ENCODE assay signal across 27 cellular contexts in genomic region chr3:46574263-46574662, GRCh38. TPM values are rescaled to one million over a fixed set of nuclear protein-coding genes. Genes with fewer than 3 reads are reported as not detected.
DNase-seq lines count a peak whose midpoint lies in the region; ATAC-seq and TF ChIP-seq lines count a peak whose summit lies in the region.
"Had no signal": no experiment of that assay in that cellular context is flagged by ENCODE, and none has a peak within 500 bp of the region (broad histone marks: within the 10 kb centered on the region; RNA-seq: fewer than 3 reads in every experiment).

No MANE protein-coding gene starts in this region.

- H3K27ac Mint-ChIP-seq in WTC11, result peak overlapping the region; percentile 100
- H3K27ac Mint-ChIP-seq: activated CD8-positive, alpha-beta memory T cell treated with anti-CD3 and anti-CD28 coated beads, Interleukin-2, amount 10 ng/mL, durations not matched to agents 7 days and 5 days; activated naive CD8-positive, alpha-beta T cell; activated T-helper 17 cell treated with anti-CD3 and anti-CD28 coated beads, Interleukin-2, amount 50 U/mL, for 72 hours; IgD-negative memory B cell; T-cell had no signal

- CTCF ChIA-PET in WTC11 (lab: Charles Lee), result interaction anchor here (0.9 to 6.1 kb wide), 8 partner anchors 9 to 86 kb away, joined by 3 to 55 read pairs (median 8); no protein-coding TSS in a partner anchor

- H3K36me3 Mint-ChIP-seq in WTC11, result peaks cover 32% of the 10 kb centered on the region
- H3K36me3 Mint-ChIP-seq: activated CD8-positive, alpha-beta memory T cell treated with anti-CD3 and anti-CD28 coated beads, Interleukin-2, amount 10 ng/mL, durations not matched to agents 7 days and 5 days; activated naive CD8-positive, alpha-beta T cell; IgD-negative memory B cell; T-cell had no signal

- no peaks in the 10 kb centered on the region; the same call in 1 of the 2 replicates for H3K27me3 Mint-ChIP-seq in WTC11 (ENCODE audit: low read depth)

- peaks cover 2% of the 10 kb centered on the region for H3K36me3 ChIP-seq in H7 (replicated peaks; ENCODE audit: control insufficient read depth, insufficient read depth, low read length)
- H3K36me3 ChIP-seq: gastrocnemius medialis, left ventricle myocardium inferior, stomach, upper lobe of left lung had no signal

- no peak overlapping the region for H3K4me3 ChIP-seq in H7 (ENCODE audit: insufficient read depth, low read depth, low read length)
- H3K4me3 ChIP-seq: gastrocnemius medialis, left ventricle myocardium inferior, stomach, upper lobe of left lung had no signal

- H3K9me3 Mint-ChIP-seq in WTC11, result peaks cover 13% of the 10 kb centered on the region
- H3K9me3 Mint-ChIP-seq: activated T-helper 17 cell treated with anti-CD3 and anti-CD28 coated beads, Interleukin-2, amount 50 U/mL, for 72 hours; T-cell had no signal

- DNase-seq in ELF-1 (ENCODE audit: low read depth, low spot score) (peak; percentile 80), H7 (peak; percentile 69), WTC11 (ENCODE audit: low spot score) (peak; percentile 71), left kidney (ENCODE audit: low read depth, low spot score) (peak; percentile 69), NOMO-1 treated with dmso at 0.1 percent for 144 hours (lab: John Stamatoyannopoulos, UW; ENCODE audit: unreplicated experiment) (no peak), NCI-H1930 (lab: John Stamatoyannopoulos, UW) (no peak), superior temporal gyrus (ENCODE audit: extremely low spot score) (no peak)
- DNase-seq: activated CD4-positive, alpha-beta T cell treated with anti-CD3 and anti-CD28 coated beads for 4 hours; activated CD8-positive, alpha-beta memory T cell treated with anti-CD3 and anti-CD28 coated beads, Interleukin-2, amount 10 ng/mL, durations not matched to agents 7 days and 5 days; cerebellar nuclear complex; DMS79 treated with DMSO at 0.1 percent for 48 hours; effector CD4-positive, alpha-beta T cell; gastrocnemius medialis; left ventricle myocardium inferior; NCI-H187; PC-3; SIG-M5; stimulated activated CD4-positive, alpha-beta T cell treated with anti-CD3 and anti-CD28 coated beads, Interleukin-4, amount 100 ng/mL, for 24 hours; stomach; T-cell; upper lobe of left lung had no signal

- peaks cover 48% of the 10 kb centered on the region for H3K4me1 Mint-ChIP-seq in WTC11
- H3K4me1 Mint-ChIP-seq: activated CD8-positive, alpha-beta memory T cell treated with anti-CD3 and anti-CD28 coated beads, Interleukin-2, amount 10 ng/mL, durations not matched to agents 7 days and 5 days; activated T-helper 17 cell treated with anti-CD3 and anti-CD28 coated beads, Interleukin-2, amount 50 U/mL, for 72 hours; IgD-negative memory B cell had no signal

- H3K4me3 Mint-ChIP-seq in WTC11, result peak overlapping the region; percentile 86
- H3K4me3 Mint-ChIP-seq: activated CD8-positive, alpha-beta memory T cell treated with anti-CD3 and anti-CD28 coated beads, Interleukin-2, amount 10 ng/mL, durations not matched to agents 7 days and 5 days; activated naive CD8-positive, alpha-beta T cell; activated T-helper 17 cell treated with anti-CD3 and anti-CD28 coated beads, Interleukin-2, amount 50 U/mL, for 72 hours; IgD-negative memory B cell; T-cell had no signal

- peak; percentile 66 for ATAC-seq in WTC11
- ATAC-seq: activated CD8-positive, alpha-beta memory T cell treated with anti-CD3 and anti-CD28 coated beads, Interleukin-2, amount 10 ng/mL, durations not matched to agents 7 days and 5 days; activated T-helper 17 cell treated with anti-CD3 and anti-CD28 coated beads, Interleukin-2, amount 50 U/mL, for 72 hours; esophagus mucosa; PC-3; T-cell had no signal

- POLR2A ChIA-PET in WTC11 (lab: Charles Lee), result interaction anchor here (1.0 to 5.3 kb wide), 10 partner anchors 9 to 86 kb away, joined by 3 to 41 read pairs (median 6); no protein-coding TSS in a partner anchor

- no peak for TF ChIP-seq CTCF in WTC11 (IDR thresholded peaks at IDR 0.05)

- no peaks in the 10 kb centered on the region for H3K27me3 ChIP-seq in H7 (ENCODE audit: control insufficient read depth, insufficient read depth, low read length)
- H3K27me3 ChIP-seq: gastrocnemius medialis had no signal

TF ChIP-seq in WTC11, 78 proteins besides CTCF, POLR2A, EP300 and RAD21 (continues in another document):
- TF ChIP-seq SMAD4 (CRISPR knock-in tag; IDR thresholded peaks at IDR 0.05) (no peak), TEAD4 (CRISPR knock-in tag; IDR thresholded peaks at IDR 0.05) (0 out of 2 replicates have a peak, but pooled peaks have one; percentile 60), KAT7 (CRISPR knock-in tag; IDR thresholded peaks at IDR 0.05; ENCODE audit: borderline replicate concordance) (no peak), NR2C2 (CRISPR knock-in tag; IDR thresholded peaks at IDR 0.05) (no peak), FOXP1 (CRISPR knock-in tag; IDR thresholded peaks at IDR 0.05; ENCODE audit: borderline replicate concordance) (no peak), TCF7 (CRISPR knock-in tag; IDR thresholded peaks at IDR 0.05; ENCODE audit: low read depth) (no peak), FOXP4 (CRISPR knock-in tag; IDR thresholded peaks at IDR 0.05) (peak; percentile 50; the same call in 1 of the 2 replicates), CREM (CRISPR knock-in tag; IDR thresholded peaks at IDR 0.05) (no peak), MLX (CRISPR knock-in tag; IDR thresholded peaks at IDR 0.05) (no peak), TEAD1 (CRISPR knock-in tag; IDR thresholded peaks at IDR 0.05) (peak; percentile 61; the same call in 1 of the 2 replicates), ZNF138 (CRISPR knock-in tag; conservative IDR thresholded peaks at IDR 0.05) (no peak)
- TF ChIP-seq, protein P1, sequence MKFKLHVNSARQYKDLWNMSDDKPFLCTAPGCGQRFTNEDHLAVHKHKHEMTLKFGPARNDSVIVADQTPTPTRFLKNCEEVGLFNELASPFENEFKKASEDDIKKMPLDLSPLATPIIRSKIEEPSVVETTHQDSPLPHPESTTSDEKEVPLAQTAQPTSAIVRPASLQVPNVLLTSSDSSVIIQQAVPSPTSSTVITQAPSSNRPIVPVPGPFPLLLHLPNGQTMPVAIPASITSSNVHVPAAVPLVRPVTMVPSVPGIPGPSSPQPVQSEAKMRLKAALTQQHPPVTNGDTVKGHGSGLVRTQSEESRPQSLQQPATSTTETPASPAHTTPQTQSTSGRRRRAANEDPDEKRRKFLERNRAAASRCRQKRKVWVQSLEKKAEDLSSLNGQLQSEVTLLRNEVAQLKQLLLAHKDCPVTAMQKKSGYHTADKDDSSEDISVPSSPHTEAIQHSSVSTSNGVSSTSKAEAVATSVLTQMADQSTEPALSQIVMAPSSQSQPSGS (CRISPR knock-in tag; IDR thresholded peaks at IDR 0.05; ENCODE audit: borderline replicate concordance, low read depth), result no peak
- TF ChIP-seq, protein P2, sequence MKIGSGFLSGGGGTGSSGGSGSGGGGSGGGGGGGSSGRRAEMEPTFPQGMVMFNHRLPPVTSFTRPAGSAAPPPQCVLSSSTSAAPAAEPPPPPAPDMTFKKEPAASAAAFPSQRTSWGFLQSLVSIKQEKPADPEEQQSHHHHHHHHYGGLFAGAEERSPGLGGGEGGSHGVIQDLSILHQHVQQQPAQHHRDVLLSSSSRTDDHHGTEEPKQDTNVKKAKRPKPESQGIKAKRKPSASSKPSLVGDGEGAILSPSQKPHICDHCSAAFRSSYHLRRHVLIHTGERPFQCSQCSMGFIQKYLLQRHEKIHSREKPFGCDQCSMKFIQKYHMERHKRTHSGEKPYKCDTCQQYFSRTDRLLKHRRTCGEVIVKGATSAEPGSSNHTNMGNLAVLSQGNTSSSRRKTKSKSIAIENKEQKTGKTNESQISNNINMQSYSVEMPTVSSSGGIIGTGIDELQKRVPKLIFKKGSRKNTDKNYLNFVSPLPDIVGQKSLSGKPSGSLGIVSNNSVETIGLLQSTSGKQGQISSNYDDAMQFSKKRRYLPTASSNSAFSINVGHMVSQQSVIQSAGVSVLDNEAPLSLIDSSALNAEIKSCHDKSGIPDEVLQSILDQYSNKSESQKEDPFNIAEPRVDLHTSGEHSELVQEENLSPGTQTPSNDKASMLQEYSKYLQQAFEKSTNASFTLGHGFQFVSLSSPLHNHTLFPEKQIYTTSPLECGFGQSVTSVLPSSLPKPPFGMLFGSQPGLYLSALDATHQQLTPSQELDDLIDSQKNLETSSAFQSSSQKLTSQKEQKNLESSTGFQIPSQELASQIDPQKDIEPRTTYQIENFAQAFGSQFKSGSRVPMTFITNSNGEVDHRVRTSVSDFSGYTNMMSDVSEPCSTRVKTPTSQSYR (CRISPR knock-in tag; IDR thresholded peaks at IDR 0.05), result 0 out of 2 replicates have a peak, but pooled peaks have one; percentile 20
- TF ChIP-seq, protein P3, sequence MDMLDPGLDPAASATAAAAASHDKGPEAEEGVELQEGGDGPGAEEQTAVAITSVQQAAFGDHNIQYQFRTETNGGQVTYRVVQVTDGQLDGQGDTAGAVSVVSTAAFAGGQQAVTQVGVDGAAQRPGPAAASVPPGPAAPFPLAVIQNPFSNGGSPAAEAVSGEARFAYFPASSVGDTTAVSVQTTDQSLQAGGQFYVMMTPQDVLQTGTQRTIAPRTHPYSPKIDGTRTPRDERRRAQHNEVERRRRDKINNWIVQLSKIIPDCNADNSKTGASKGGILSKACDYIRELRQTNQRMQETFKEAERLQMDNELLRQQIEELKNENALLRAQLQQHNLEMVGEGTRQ (CRISPR knock-in tag; IDR thresholded peaks at IDR 0.05), result no peak

RNA-seq across cellular contexts. Expression of gene LRRC2, which starts 8.2 kb away (rescaled TPM):
- total RNA-seq in H7 (2014; rRNA removed; shearing (Covaris generic)), result 3.3 and 3.9 TPM in 2 replicates
- 4.0 to 4.9 TPM (median 4.9 TPM) in 3 replicates for total RNA-seq in WTC11 (2021)
- total RNA-seq: activated T-helper 17 cell treated with anti-CD3 and anti-CD28 coated beads, Interleukin-2, amount 50 U/mL, for 72 hours had no signal

RNA-seq across cellular contexts. Expression of gene FAM240A, which starts 38.1 kb away (rescaled TPM):
- total RNA-seq in H7 (2014; rRNA removed; shearing (Covaris generic)), result not detected in 2 replicates
- 0.09 to 0.14 TPM (median 0.13 TPM) in 3 replicates for total RNA-seq in WTC11 (2021)
- total RNA-seq: activated CD8-positive, alpha-beta memory T cell treated with anti-CD3 and anti-CD28 coated beads, Interleukin-2, amount 10 ng/mL, durations not matched to agents 7 days and 5 days; activated T-helper 17 cell treated with anti-CD3 and anti-CD28 coated beads, Interleukin-2, amount 50 U/mL, for 72 hours; astrocyte; esophagus mucosa; left ventricle myocardium inferior; PC-3; pulmonary artery endothelial cell; stomach; T-cell; upper lobe of left lung had no signal

Comparison
In these comparisons a context has a peak if more than half of its experiments do, and no peak if none do; other contexts are left out.
1. DNase-seq: peak in ELF-1 (single experiment), H7 (single experiment), WTC11 (single experiment) and left kidney (single experiment); none in NOMO-1 treated with dmso at 0.1 percent for 144 hours (single experiment), NCI-H1930 (0 of 2) and superior temporal gyrus (single experiment).